34 cellular contexts compared by ENCODE assay signal in the genomic region with DNA sequence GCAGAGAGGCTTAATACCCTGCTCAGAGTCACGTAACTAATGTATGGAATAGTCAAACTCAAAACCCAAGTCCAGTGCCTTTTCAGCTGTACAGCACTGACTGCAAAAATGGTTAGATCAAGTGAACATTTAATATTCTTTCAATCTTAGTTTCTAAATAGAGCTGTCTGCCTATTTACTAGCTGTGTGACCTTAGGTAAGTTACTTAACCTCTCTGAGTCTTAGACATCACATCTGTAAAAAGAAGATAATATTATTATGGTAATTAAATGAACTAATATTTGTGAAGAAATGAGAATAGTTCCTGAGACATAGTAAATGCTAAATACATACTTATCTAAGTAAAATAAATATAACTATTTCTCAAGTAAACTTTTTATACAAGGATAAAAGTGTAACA.
"Had no signal": no experiment of that assay in that cellular context is flagged by ENCODE, and none has a peak within 500 bp of the region (broad histone marks: within the 10 kb centered on the region; RNA-seq: fewer than 3 reads in every experiment).

No MANE protein-coding gene starts in this region.

- H3K4me3 ChIP-seq: MG63 had no signal

- H3K27me3 ChIP-seq: MG63 had no signal

- H3K9me3 ChIP-seq: MG63 had no signal

- DNase-seq: Karpas-422, Kasumi-1, MG63, MM.1S, MV-4-11, NCI-H1048, NCI-H1092, NCI-H1092 treated with DMSO at 0.1 percent for 48 hours, NCI-H1105, NCI-H1105 treated with DMSO at 0.1 percent for 48 hours, NCI-H1417, NCI-H1417 treated with DMSO at 0.1 percent for 48 hours, NCI-H1436, NCI-H1436 treated with DMSO at 0.1 percent for 48 hours, NCI-H146, NCI-H1694, NCI-H1694 treated with DMSO at 0.1 percent for 48 hours, NCI-H187, NCI-H187 treated with DMSO at 0.1 percent for 48 hours, NCI-H1930, NCI-H2029, NCI-H2029 treated with DMSO at 0.1 percent for 48 hours, NCI-H2081, NCI-H2081 treated with DMSO at 0.1 percent for 48 hours, NCI-H2107, NCI-H2171, NCI-H2171 treated with DMSO at 0.1 percent for 48 hours, NCI-H2227 treated with DMSO at 0.1 percent for 48 hours, NCI-H226, NCI-H345, NCI-H446, NCI-H446 treated with DMSO at 0.1 percent for 48 hours, NCI-H510A, NCI-H510A treated with DMSO at 0.1 percent for 48 hours had no signal

- H3K36me3 ChIP-seq: MG63 had no signal
